In genomic region chr1:152037920-152038658, GRCh38 we compare ENCODE assay signal across 12 cellular contexts. TPM values are rescaled to one million over a fixed set of nuclear protein-coding genes. Genes with fewer than 3 reads are reported as not detected.
DNase-seq lines count a peak whose midpoint lies in the region; ATAC-seq and TF ChIP-seq lines count a peak whose summit lies in the region.
"Had no signal": no experiment of that assay in that cellular context is flagged by ENCODE, and none has a peak within 500 bp of the region (broad histone marks: within the 10 kb centered on the region; RNA-seq: fewer than 3 reads in every experiment).

No MANE protein-coding gene starts in this region.

- H3K9me3 ChIP-seq in transverse colon: no peaks in the 10 kb centered on the region
- H3K9me3 ChIP-seq: BLaER1 had no signal

- no peaks in the 10 kb centered on the region for H3K27me3 Mint-ChIP-seq in activated T-cell treated with anti-CD3 and anti-CD28 coated beads, Interleukin-2, amount 50 U/mL, for 4 hours (ENCODE audit: low read depth)
- H3K27me3 Mint-ChIP-seq in endothelial cell (ENCODE audit: unreplicated experiment): peaks cover 10% of the 10 kb centered on the region

- in situ Hi-C loops in transverse colon (cut with MboI; ENCODE audit: low pct_ligation_motif_present in 1 of 4, low pct_unique_long_range_greater_than_20kb in 1 of 4, low sequenced_read_pairs in 3 of 4): no loop called here

- no peaks in the 10 kb centered on the region for H3K27me3 ChIP-seq in transverse colon
- H3K27me3 ChIP-seq: BLaER1 had no signal

- no peak for TF ChIP-seq EP300 in transverse colon (IDR thresholded peaks at IDR 0.05; ENCODE audit: low read depth)

- H3K4me3 Mint-ChIP-seq in activated T-cell treated with anti-CD3 and anti-CD28 coated beads, Interleukin-2, amount 50 U/mL, for 4 hours: peak overlapping the region; percentile 24
- peak overlapping the region; percentile 37 for H3K4me3 Mint-ChIP-seq in endothelial cell (ENCODE audit: unreplicated experiment)

- H3K36me3 ChIP-seq in transverse colon: peaks cover 0 to 7% (median 0%) of the 10 kb centered on the region in 4 donors

- no peak overlapping the region for H3K4me3 ChIP-seq in transverse colon
- H3K4me3 ChIP-seq: BLaER1 had no signal

- TF ChIP-seq CTCF in endothelial cell (IDR thresholded peaks at IDR 0.05; ENCODE audit: unreplicated experiment): no peak
- no peak for TF ChIP-seq CTCF in transverse colon (IDR thresholded peaks at IDR 0.05)

- DNase-seq in activated T-cell treated with anti-CD3 and anti-CD28 coated beads, Interleukin-2, amount 50 U/mL, for 4 hours: no peak
- DNase-seq in activated T-cell treated with anti-CD3 and anti-CD28 coated beads, Interleukin-2, amount 50 U/mL, for 48 hours: no peak
- peak; percentile 10 for DNase-seq in NCI-H774 (lab: John Stamatoyannopoulos, UW)
- DNase-seq in endothelial cell (ENCODE audit: low spot score): no peak
- no peak for DNase-seq in transverse colon
- no peak for DNase-seq in 8988T
- DNase-seq in NCI-H2081 treated with DMSO at 0.1 percent for 48 hours (lab: John Stamatoyannopoulos, UW): no peak
- DNase-seq in stimulated activated CD8-positive, alpha-beta memory T cell treated with anti-CD3 and anti-CD28 coated beads, Interleukin-4, amount 100 ng/mL, for 48 hours: no peak
- DNase-seq: dermis blood vessel endothelial cell, GOT3, T-helper 1 cell had no signal

- peak overlapping the region; percentile 12 to 96 (median 94) for H3K27ac ChIP-seq in transverse colon
- H3K27ac ChIP-seq: BLaER1 had no signal

- H3K27ac Mint-ChIP-seq in endothelial cell (ENCODE audit: unreplicated experiment): no peak overlapping the region

- peaks cover 7 to 33% (median 24%) of the 10 kb centered on the region in 4 donors for H3K4me1 ChIP-seq in transverse colon

- 86 to 94% methylated on average over 9 to 10 of the region's 10 CpGs for WGBS in transverse colon (ENCODE audit: low coverage in 1 of 2), 2 donors

- ATAC-seq in activated T-cell treated with anti-CD3 and anti-CD28 coated beads, Interleukin-2, amount 50 U/mL, for 4 hours: no peak

- H3K4me1 Mint-ChIP-seq in activated T-cell treated with anti-CD3 and anti-CD28 coated beads, Interleukin-2, amount 50 U/mL, for 4 hours (ENCODE audit: low read depth): peaks cover 38% of the 10 kb centered on the region
- peaks cover 31% of the 10 kb centered on the region for H3K4me1 Mint-ChIP-seq in endothelial cell (ENCODE audit: unreplicated experiment)

- H3K36me3 Mint-ChIP-seq in activated T-cell treated with anti-CD3 and anti-CD28 coated beads, Interleukin-2, amount 50 U/mL, for 4 hours (ENCODE audit: insufficient read depth): peaks cover 6% of the 10 kb centered on the region
- H3K36me3 Mint-ChIP-seq in endothelial cell (ENCODE audit: low read depth, unreplicated experiment): peaks cover 19% of the 10 kb centered on the region

- intact Hi-C loops in transverse colon (cut with DNase I; ENCODE audit: low total_unique reads): no loop called here

- no peaks in the 10 kb centered on the region for H3K9me3 Mint-ChIP-seq in activated T-cell treated with anti-CD3 and anti-CD28 coated beads, Interleukin-2, amount 50 U/mL, for 4 hours
- no peaks in the 10 kb centered on the region for H3K9me3 Mint-ChIP-seq in endothelial cell (ENCODE audit: unreplicated experiment)

- no peak for TF ChIP-seq POLR2A in transverse colon (IDR thresholded peaks at IDR 0.05)

RNA-seq across cellular contexts. Expression of gene S100A11, which starts 1.3 kb away (rescaled TPM):
- total RNA-seq in activated T-cell treated with anti-CD3 and anti-CD28 coated beads, Interleukin-2, amount 50 U/mL, for 4 hours: 100 to 1,000 TPM in 2 of 3 donors, 10 to 100 TPM in 1; 89.0 to 139 (median 121) TPM
- 1,124 TPM for total RNA-seq in endothelial cell (ENCODE audit: unreplicated experiment)
- 100 to 1,000 TPM in 1 of 4 donors, 10 to 100 TPM in 3; 35.6 to 108 (median 54.8) TPM for total RNA-seq in transverse colon

RNA-seq across cellular contexts. Expression of gene S100A10, which starts 44.4 kb away (rescaled TPM):
- 100 to 1,000 TPM in 2 of 3 donors, 10 to 100 TPM in 1; 92.6 to 113 (median 106) TPM for total RNA-seq in activated T-cell treated with anti-CD3 and anti-CD28 coated beads, Interleukin-2, amount 50 U/mL, for 4 hours
- total RNA-seq in endothelial cell (ENCODE audit: unreplicated experiment) (241 TPM), transverse colon (100 to 1,000 TPM in 3 of 4 donors, 10 to 100 TPM in 1; 59.1 to 289 (median 251) TPM)

RNA-seq across cellular contexts. Expression of gene TCHHL1, which starts 50.8 kb away (rescaled TPM):
- not detected for total RNA-seq in activated T-cell treated with anti-CD3 and anti-CD28 coated beads, Interleukin-2, amount 50 U/mL, for 4 hours
- total RNA-seq in endothelial cell (ENCODE audit: unreplicated experiment) (not detected), transverse colon (not detected)
- total RNA-seq: dermis blood vessel endothelial cell had no signal
